ENCODE assay signal across 10 cellular contexts in the genomic region with DNA sequence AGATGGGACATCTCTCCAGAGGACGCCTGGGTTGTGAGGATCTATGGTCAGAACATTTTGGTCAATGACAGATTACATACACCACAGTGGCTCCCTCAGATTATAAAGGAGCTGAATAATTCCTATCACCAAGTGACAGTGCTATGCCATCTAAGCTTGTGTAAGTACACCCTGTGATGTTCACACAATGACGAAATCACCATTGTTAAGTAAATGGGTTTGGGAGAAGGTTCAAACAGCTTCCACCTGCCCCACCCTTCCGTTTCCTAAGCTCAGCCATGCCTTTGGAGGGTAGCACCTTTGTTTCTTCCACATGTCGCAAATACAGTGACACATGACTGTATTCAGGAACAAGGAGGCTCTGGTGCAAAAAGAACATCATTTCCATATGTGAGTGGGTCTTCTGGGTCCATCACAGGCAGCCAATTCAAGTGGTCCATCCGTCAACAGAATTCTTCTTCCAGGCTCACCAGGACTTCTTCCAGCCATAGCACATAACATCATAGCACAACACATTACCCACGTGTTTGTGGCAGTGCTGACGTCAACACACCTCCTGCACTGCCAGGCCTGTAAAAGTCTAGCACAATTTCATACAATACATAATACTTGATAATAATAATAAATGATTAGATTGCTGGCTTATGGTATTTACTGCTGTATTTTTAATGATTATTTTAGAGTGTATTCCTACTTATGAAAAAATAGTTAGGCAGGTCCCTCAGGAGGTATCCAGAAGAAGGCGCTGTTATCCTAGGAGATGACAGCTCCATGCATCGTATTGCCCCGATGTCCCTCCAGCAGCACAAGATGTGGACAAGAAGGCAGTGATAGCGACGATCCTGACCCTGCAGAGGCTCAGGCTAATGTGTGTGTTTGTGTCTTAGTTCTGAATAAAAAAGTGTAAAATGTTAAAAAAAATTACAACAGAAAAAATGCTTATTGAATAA.
DNase-seq lines count a peak whose midpoint lies in the region; ATAC-seq and TF ChIP-seq lines count a peak whose summit lies in the region.
"Had no signal": no experiment of that assay in that cellular context is flagged by ENCODE, and none has a peak within 500 bp of the region (broad histone marks: within the 10 kb centered on the region; RNA-seq: fewer than 3 reads in every experiment).

No MANE protein-coding gene starts in this region.

- H3K27ac ChIP-seq in GM23248 (peak overlapping the region; percentile 78), Panc1 (ENCODE audit: low read length) (peak overlapping the region; percentile 18; the same call in 1 of the 2 replicates), esophagus muscularis mucosa (replicated peaks in 1 of 4) (no peak overlapping the region), psoas muscle (no peak overlapping the region)
- H3K27ac ChIP-seq: WERI-Rb-1 had no signal

- H2AFZ ChIP-seq in GM23248: peak overlapping the region; percentile 75

- peak overlapping the region; percentile 59 for H3K4me2 ChIP-seq in GM23248 (ENCODE audit: unreplicated experiment)

- H3K4me3 ChIP-seq in GM23248: 0 out of 2 replicates have a peak overlapping the region, but pooled peaks have one; percentile 22
- no peak overlapping the region for H3K4me3 ChIP-seq in Panc1 (ENCODE audit: low read depth in 2 of 2, low read length in 2 of 2)
- no peak overlapping the region for H3K4me3 ChIP-seq in esophagus muscularis mucosa
- H3K4me3 ChIP-seq in psoas muscle: no peak overlapping the region

- no peaks in the 10 kb centered on the region for H4K20me1 ChIP-seq in GM23248 (ENCODE audit: insufficient read depth)

- TF ChIP-seq POLR2A in esophagus muscularis mucosa (IDR thresholded peaks at IDR 0.05; ENCODE audit: low read depth): no peak

- DNase-seq in GM23248 (peak; percentile 24), Panc1 (ENCODE audit: low read depth, low spot score) (no peak), esophagus muscularis mucosa (ENCODE audit: extremely low spot score) (no peak), psoas muscle (no peak), NCI-H510A (lab: John Stamatoyannopoulos, UW) (no peak), HuH-7 (ENCODE audit: low spot score) (no peak)
- DNase-seq: activated naive CD8-positive, alpha-beta T cell treated with anti-CD3 and anti-CD28 coated beads for 36 hours; WERI-Rb-1 had no signal

- POLR2A ChIA-PET in Panc1 (lab: Charles Lee): no interaction called here

- TF ChIP-seq CTCF in Panc1 (IDR thresholded peaks at IDR 0.05) (peak; percentile 62), esophagus muscularis mucosa (IDR thresholded peaks at IDR 0.05) (peak in 2 of 3 experiments; percentile 6 to 9), psoas muscle (IDR thresholded peaks at IDR 0.05) (peak; percentile 20)

- peaks cover 25% of the 10 kb centered on the region for H3F3A ChIP-seq in GM23248 (ENCODE audit: insufficient read depth)

- CTCF ChIA-PET in Panc1 (lab: Charles Lee): interaction anchor here (0.6 kb wide), 1 partner anchor 81 kb away, joined by 7 read pairs; no protein-coding TSS in a partner anchor

- H3K9me3 ChIP-seq in GM23248 (ENCODE audit: low read depth) (no peaks in the 10 kb centered on the region), Panc1 (ENCODE audit: control insufficient read depth, insufficient read depth, low read depth, low read length) (no peaks in the 10 kb centered on the region), esophagus muscularis mucosa (no peaks in the 10 kb centered on the region), psoas muscle (no peaks in the 10 kb centered on the region)

- no peaks in the 10 kb centered on the region for H3K36me3 ChIP-seq in GM23248 (ENCODE audit: low read depth)
- no peaks in the 10 kb centered on the region for H3K36me3 ChIP-seq in Panc1 (ENCODE audit: control insufficient read depth, insufficient read depth, low read length)
- H3K36me3 ChIP-seq in esophagus muscularis mucosa: no peaks in the 10 kb centered on the region
- no peaks in the 10 kb centered on the region for H3K36me3 ChIP-seq in psoas muscle (ENCODE audit: insufficient read depth in 1 of 2, low read depth in 1 of 2)
- H3K36me3 ChIP-seq: WERI-Rb-1 had no signal

- no peak for TF ChIP-seq EP300 in esophagus muscularis mucosa (IDR thresholded peaks at IDR 0.05)

- H3K79me2 ChIP-seq in GM23248 (ENCODE audit: insufficient read depth): no peaks in the 10 kb centered on the region

- WGBS in GM23248 (ENCODE audit: low coverage in 1 of 2, low lambda C conversion rate in 2 of 2, missing lambda C conversion rate in 2 of 2), 2 experiments: 60 to 62% methylated on average over 12 of the region's 12 CpGs
- WGBS in esophagus muscularis mucosa: 75% methylated on average over 12 of the region's 12 CpGs
- WGBS in psoas muscle, 3 donors: 77 to 85% (median 81%) methylated on average over 12 of the region's 12 CpGs

- BruUV-seq in Panc1 (replicated peaks; lab: Mats Ljungman, UMichigan): no TSS peak

- peaks cover 29% of the 10 kb centered on the region for H3K4me1 ChIP-seq in GM23248 (ENCODE audit: insufficient read depth)
- H3K4me1 ChIP-seq in Panc1 (ENCODE audit: control insufficient read depth, insufficient read depth, low read length): peaks cover 15% of the 10 kb centered on the region
- H3K4me1 ChIP-seq in esophagus muscularis mucosa: peaks cover 13 to 25% (median 19%) of the 10 kb centered on the region in 4 donors
- H3K4me1 ChIP-seq in psoas muscle: peaks cover 9% of the 10 kb centered on the region

- in situ Hi-C loops in GM23248 (cut with MboI): no loop called here
- in situ Hi-C loops in Panc1 (cut with HindIII; ENCODE audit: low pct_unique_long_range_greater_than_20kb, low sequenced_read_pairs): no loop called here

- H3K27me3 ChIP-seq in GM23248 (replicated peaks; ENCODE audit: insufficient read depth): no peaks in the 10 kb centered on the region
- no peaks in the 10 kb centered on the region for H3K27me3 ChIP-seq in Panc1 (ENCODE audit: control insufficient read depth, insufficient read depth, low read length)
- no peaks in the 10 kb centered on the region for H3K27me3 ChIP-seq in esophagus muscularis mucosa
- no peaks in the 10 kb centered on the region for H3K27me3 ChIP-seq in psoas muscle (ENCODE audit: insufficient read depth in 3 of 3, low read length in 2 of 3)

- intact Hi-C loops in Panc1 (cut with micrococcal nuclease; ENCODE audit: unreplicated experiment) (no loop called here), esophagus muscularis mucosa (cut with DNase I) (no loop called here), psoas muscle (cut with DNase I) (no loop called here)

- H3K9me2 ChIP-seq in GM23248 (ENCODE audit: insufficient read depth): no peaks in the 10 kb centered on the region

- ATAC-seq in Panc1 (no peak), psoas muscle (peak in 1 of 4 donors; percentile 44), GM18858 (IDR thresholded peaks at IDR 0.05; ENCODE audit: unreplicated experiment) (no peak), GM21515 (IDR thresholded peaks at IDR 0.05; ENCODE audit: unreplicated experiment) (no peak)

- H3K9ac ChIP-seq in GM23248: peak overlapping the region; percentile 71

Comparison
In these comparisons a context has a peak if more than half of its experiments do, and no peak if none do; other contexts are left out.
1. H3K27ac ChIP-seq: peak in GM23248 (single experiment) and Panc1 (single experiment); none in esophagus muscularis mucosa (0 of 4) and psoas muscle (single experiment).
2. CTCF ChIP-seq: peak in every context shown above with its lines; median percentile 62 in Panc1; 20 in psoas muscle; 8 in esophagus muscularis mucosa.